8 cellular contexts compared by ENCODE assay signal in genomic region chr10:91798736-91799579, GRCh38. TPM values are rescaled to one million over a fixed set of nuclear protein-coding genes. Genes with fewer than 3 reads are reported as not detected.
DNase-seq lines count a peak whose midpoint lies in the region; ATAC-seq and TF ChIP-seq lines count a peak whose summit lies in the region.

No MANE protein-coding gene starts in this region.

- H3K36me3 ChIP-seq in GM23338 (ENCODE audit: insufficient read depth) (no peaks in the 10 kb centered on the region), duodenal mucosa (ENCODE audit: control insufficient read depth in 1 of 2, insufficient read depth in 2 of 2, low read length in 2 of 2) (peaks cover 0 to 11% of the 10 kb centered on the region in 2 donors), lung (ENCODE audit: control insufficient read depth in 2 of 2, insufficient read depth in 2 of 2, low read length in 2 of 2) (peaks cover 0 to 2% of the 10 kb centered on the region in 2 donors)

- 0 out of 2 replicates have a peak, but pooled peaks cover 7% of the 10 kb centered on the region for H3F3A ChIP-seq in GM23338 (replicated peaks; ENCODE audit: low read depth)

- peak overlapping the region; percentile 97 for H3K9ac ChIP-seq in duodenal mucosa (ENCODE audit: low read depth in 1 of 2, low read length in 2 of 2)

- no peaks in the 10 kb centered on the region for H3K9me3 Mint-ChIP-seq in GM23338
- H3K9me3 Mint-ChIP-seq in stimulated activated memory B cell treated with anti-CD40 and anti-IgM and Interleukin-4, amounts not matched to agents 10 μg/mL and 1 μg/mL and 100 μg/mL, for 72 hours, result no peaks in the 10 kb centered on the region

- no peaks in the 10 kb centered on the region for H3K9me2 ChIP-seq in GM23338 (ENCODE audit: insufficient read depth)

- no peaks in the 10 kb centered on the region for H3K9me3 ChIP-seq in duodenal mucosa (ENCODE audit: control insufficient read depth in 1 of 2, low read length in 2 of 2)
- no peaks in the 10 kb centered on the region for H3K9me3 ChIP-seq in lung (ENCODE audit: control insufficient read depth in 2 of 2, insufficient read depth in 1 of 2, low read length in 1 of 2)

- TF ChIP-seq CTCF in GM23338 (conservative IDR thresholded peaks at IDR 0.05; ENCODE audit: low read depth in 2 of 2), result no peak
- TF ChIP-seq CTCF in VCaP (conservative IDR thresholded peaks at IDR 0.05), result no peak
- TF ChIP-seq CTCF in lung (IDR thresholded peaks at IDR 0.05; ENCODE audit: control extremely low read depth, extremely low read depth), result no peak

- peaks cover 37% of the 10 kb centered on the region for H3K4me1 Mint-ChIP-seq in GM23338
- H3K4me1 Mint-ChIP-seq in stimulated activated memory B cell treated with anti-CD40 and anti-IgM and Interleukin-4, amounts not matched to agents 10 μg/mL and 1 μg/mL and 100 μg/mL, for 72 hours, result peaks cover 61% of the 10 kb centered on the region

- H3K4me3 Mint-ChIP-seq in GM23338, result peak overlapping the region; percentile 95
- H3K4me3 Mint-ChIP-seq in stimulated activated memory B cell treated with anti-CD40 and anti-IgM and Interleukin-4, amounts not matched to agents 10 μg/mL and 1 μg/mL and 100 μg/mL, for 72 hours, result peak overlapping the region; percentile 96

- H3K4me1 ChIP-seq in GM23338 (ENCODE audit: insufficient read depth) (peaks cover 29% of the 10 kb centered on the region), duodenal mucosa (ENCODE audit: control insufficient read depth in 1 of 2, insufficient read depth in 2 of 2, low read length in 2 of 2) (peaks cover 21 to 45% of the 10 kb centered on the region in 2 donors), lung (ENCODE audit: control insufficient read depth in 2 of 2, insufficient read depth in 2 of 2, low read length in 2 of 2) (peaks cover 0 to 12% of the 10 kb centered on the region in 2 donors)

- H3K27ac ChIP-seq in GM23338 (ENCODE audit: low read depth) (peak overlapping the region; percentile 97), VCaP (peak overlapping the region; percentile 96), duodenal mucosa (ENCODE audit: low read depth, low read length) (peak overlapping the region; percentile 96), lung (ENCODE audit: low read depth in 1 of 2, low read length in 1 of 2) (peak overlapping the region; percentile 99 to 100)

- peak; percentile 61 for ATAC-seq in GM23338
- ATAC-seq in lung (ENCODE audit: insufficient read depth, low FRiP score), result no peak
- peak; percentile 82 for ATAC-seq in stimulated activated memory B cell treated with anti-CD40 and anti-IgM and Interleukin-4, amounts not matched to agents 10 μg/mL and 1 μg/mL and 100 μg/mL, for 72 hours

- peaks cover 18% of the 10 kb centered on the region for H3K36me3 Mint-ChIP-seq in GM23338 (ENCODE audit: low read depth)
- peaks cover 13% of the 10 kb centered on the region for H3K36me3 Mint-ChIP-seq in stimulated activated memory B cell treated with anti-CD40 and anti-IgM and Interleukin-4, amounts not matched to agents 10 μg/mL and 1 μg/mL and 100 μg/mL, for 72 hours

- no peaks in the 10 kb centered on the region for H3K27me3 ChIP-seq in GM23338 (ENCODE audit: insufficient read depth)
- H3K27me3 ChIP-seq in duodenal mucosa (ENCODE audit: control insufficient read depth in 1 of 2, insufficient read depth in 2 of 2, low read length in 2 of 2), result no peaks in the 10 kb centered on the region
- no peaks in the 10 kb centered on the region for H3K27me3 ChIP-seq in lung (ENCODE audit: control insufficient read depth, insufficient read depth)

- WGBS in lung, 2 donors, result 0% methylated on average over 38 to 40 of the region's 40 CpGs

- H3K4me2 ChIP-seq in GM23338, result peak overlapping the region; percentile 78

- peaks cover 66% of the 10 kb centered on the region for H3K79me2 ChIP-seq in GM23338 (replicated peaks; ENCODE audit: insufficient read depth)

- DNase-seq in NCI-H1694 treated with DMSO at 0.1 percent for 48 hours (lab: John Stamatoyannopoulos, UW) (peak; percentile 3), NCI-H1694 (lab: John Stamatoyannopoulos, UW) (no peak), GM23338 (ENCODE audit: low spot score) (peak; percentile 67), LHCN-M2 (ENCODE audit: low read depth) (peak; percentile 56), lung (ENCODE audit: low spot score) (peak; percentile 40)

- peaks cover 3% of the 10 kb centered on the region for H3K27me3 Mint-ChIP-seq in GM23338 (ENCODE audit: insufficient read depth, low read depth, poor library complexity)
- H3K27me3 Mint-ChIP-seq in stimulated activated memory B cell treated with anti-CD40 and anti-IgM and Interleukin-4, amounts not matched to agents 10 μg/mL and 1 μg/mL and 100 μg/mL, for 72 hours, result no peaks in the 10 kb centered on the region

- peaks cover 40% of the 10 kb centered on the region for H4K20me1 ChIP-seq in GM23338 (replicated peaks; ENCODE audit: insufficient read depth)

- peak overlapping the region; percentile 99 for H3K27ac Mint-ChIP-seq in GM23338
- H3K27ac Mint-ChIP-seq in stimulated activated memory B cell treated with anti-CD40 and anti-IgM and Interleukin-4, amounts not matched to agents 10 μg/mL and 1 μg/mL and 100 μg/mL, for 72 hours, result peak overlapping the region; percentile 98

- H3K4me3 ChIP-seq in GM23338, result peak overlapping the region; percentile 55
- peak overlapping the region; percentile 96 to 99 for H3K4me3 ChIP-seq in duodenal mucosa (ENCODE audit: low read depth in 1 of 2, low read length in 2 of 2)
- H3K4me3 ChIP-seq in lung, result peak overlapping the region; percentile 99

- 0 out of 2 replicates have a peak overlapping the region, but pooled peaks have one; percentile 9 for H2AFZ ChIP-seq in GM23338

TF ChIP-seq in GM23338, 12 proteins besides CTCF, POLR2A, EP300 and RAD21 (continues in another document):
- no peak for TF ChIP-seq ZNF462 (CRISPR knock-in tag; IDR thresholded peaks at IDR 0.05)

RNA-seq across cellular contexts. Expression of gene TNKS2, which starts 0.7 kb away (rescaled TPM):
- total RNA-seq in GM23338 (2014; rRNA removed; shearing (Covaris generic)), result 82.4 and 85.5 TPM in 2 replicates
- 21.3 and 23.5 TPM in 2 replicates for polyA plus RNA-seq in GM23338 (2016; fragmentation: Nextera tagmentation; extraction: Ambion mirVana)
- total RNA-seq in LHCN-M2 (2014; rRNA removed), result 27.5 and 30.6 TPM in 2 replicates
- 9.8 TPM for polyA plus RNA-seq in LHCN-M2 (2012)
- 10 to 100 TPM; 28.2 to 80.1 TPM for total RNA-seq in lung
- 10 to 100 TPM in 1 of 2 donors, 1 to 10 TPM in 1; 8.6 to 18.4 TPM for polyA plus RNA-seq in lung
